ENCODE assay signal across 1 cellular context in genomic region chrX:413322-414201, GRCh38.
TF ChIP-seq lines count a peak whose summit lies in the region.

No MANE protein-coding gene starts in this region.

TF ChIP-seq in IMR-90, 13 proteins besides CTCF, POLR2A, EP300 and RAD21:
- TF ChIP-seq CHD1 (IDR thresholded peaks at IDR 0.05; ENCODE audit: low read depth, low read length), result no peak
TF ChIP-seq in IMR-90: peak in this region for 0.
